In the genomic region with DNA sequence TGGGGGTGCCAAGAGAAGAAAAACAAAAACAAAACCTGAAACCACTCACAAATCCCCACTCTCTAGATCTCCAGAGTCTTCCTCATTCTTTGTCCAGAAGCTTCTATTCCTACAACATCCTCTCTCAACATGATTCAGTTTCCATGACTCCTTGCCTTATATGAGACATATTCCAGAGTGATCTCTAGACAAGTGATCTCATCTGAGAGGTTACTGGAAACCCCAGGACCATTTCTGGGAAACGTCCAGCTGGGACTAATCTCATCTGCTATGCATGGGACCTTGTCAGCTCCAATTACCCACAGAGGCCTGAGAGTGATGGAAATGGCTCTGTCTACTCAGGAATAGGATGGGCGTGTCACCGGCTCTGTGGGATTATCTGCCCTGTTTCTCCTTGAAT, we compare ENCODE assay signal across 1 cellular context.
TF ChIP-seq lines count a peak whose summit lies in the region.

No MANE protein-coding gene starts in this region.

TF ChIP-seq in IMR-90, 13 proteins besides CTCF, POLR2A, EP300 and RAD21 (continued from another document):
- TF ChIP-seq RCOR1 (IDR thresholded peaks at IDR 0.05; ENCODE audit: insufficient replicate concordance, low read length), result peak; percentile 6
- no peak for TF ChIP-seq CHD1 (IDR thresholded peaks at IDR 0.05; ENCODE audit: low read depth, low read length)
- TF ChIP-seq ELK1 (IDR thresholded peaks at IDR 0.05; ENCODE audit: borderline replicate concordance, low read depth, low read length), result no peak
- TF ChIP-seq MAZ (IDR thresholded peaks at IDR 0.05; ENCODE audit: borderline replicate concordance, low read depth, low read length), result no peak
- TF ChIP-seq MAFK (IDR thresholded peaks at IDR 0.05; ENCODE audit: low read depth, low read length), result no peak
